ENCODE assay signal across 19 cellular contexts in genomic region chr3:14766428-14767244, GRCh38. TPM values are rescaled to one million over a fixed set of nuclear protein-coding genes. Genes with fewer than 3 reads are reported as not detected.
DNase-seq lines count a peak whose midpoint lies in the region; ATAC-seq and TF ChIP-seq lines count a peak whose summit lies in the region.
"Had no signal": no experiment of that assay in that cellular context is flagged by ENCODE, and none has a peak within 500 bp of the region (broad histone marks: within the 10 kb centered on the region; RNA-seq: fewer than 3 reads in every experiment).

No MANE protein-coding gene starts in this region.

- no peaks in the 10 kb centered on the region for H3K36me3 ChIP-seq in SU-DHL-6 (ENCODE audit: low read length)
- H3K36me3 ChIP-seq in neural progenitor cell, result no peaks in the 10 kb centered on the region
- H3K36me3 ChIP-seq: BLaER1 treated with 17β-estradiol and CSF1 and Interleukin-3, amounts not matched to agents 10 nM and 100 nM had no signal

- no peak overlapping the region for H2AFZ ChIP-seq in SU-DHL-6 (ENCODE audit: low read depth, low read length, severe bottlenecking)
- H2AFZ ChIP-seq in neural progenitor cell (replicated peaks), result no peak overlapping the region

- H3K36me3 Mint-ChIP-seq in activated naive CD8-positive, alpha-beta T cell treated with anti-CD3 and anti-CD28 coated beads, Interleukin-2, amount 10 ng/mL, durations not matched to agents 7 days and 5 days, result no peaks in the 10 kb centered on the region
- H3K36me3 Mint-ChIP-seq in activated naive CD8-positive, alpha-beta T cell treated with anti-CD3 and anti-CD28 coated beads, Interleukin-2, amount 50 U/mL, for 24 hours (ENCODE audit: low read depth), result no peaks in the 10 kb centered on the region
- H3K36me3 Mint-ChIP-seq in neural progenitor cell, result no peaks in the 10 kb centered on the region
- H3K36me3 Mint-ChIP-seq: CD8-positive, alpha-beta memory T cell had no signal

- POLR2A ChIA-PET in activated naive CD8-positive, alpha-beta T cell treated with anti-CD3 and anti-CD28 coated beads, Interleukin-2, amount 10 ng/mL, durations not matched to agents 7 days and 5 days (lab: Charles Lee), result no interaction called here

- TF ChIP-seq CTCF in SU-DHL-6 (IDR thresholded peaks at IDR 0.05; ENCODE audit: insufficient read depth, low read length, poor library complexity, severe bottlenecking) (no peak), neural progenitor cell (IDR thresholded peaks at IDR 0.05) (no peak)

- peak; percentile 17 for DNase-seq in activated naive CD8-positive, alpha-beta T cell treated with anti-CD3 and anti-CD28 coated beads, Interleukin-2, amount 10 ng/mL, durations not matched to agents 7 days and 5 days
- DNase-seq in activated naive CD8-positive, alpha-beta T cell treated with anti-CD3 and anti-CD28 coated beads, Interleukin-2, amount 50 U/mL, for 24 hours, result no peak
- no peak for DNase-seq in neural progenitor cell (ENCODE audit: low spot score)
- DNase-seq in COLO829 (ENCODE audit: low spot score), result no peak
- DNase-seq in activated gamma-delta T cell (lab: John Stamatoyannopoulos, UW), result no peak
- DNase-seq: CD8-positive, alpha-beta memory T cell; GF-D8; HFFc6; KG1; NCI-H1092; NCI-H146; NCI-H2081; NCI-H510A treated with DMSO at 0.1 percent for 48 hours had no signal

- no peak for ATAC-seq in activated naive CD8-positive, alpha-beta T cell treated with anti-CD3 and anti-CD28 coated beads, Interleukin-2, amount 10 ng/mL, durations not matched to agents 7 days and 5 days (ENCODE audit: low read depth)
- no peak for ATAC-seq in activated naive CD8-positive, alpha-beta T cell treated with anti-CD3 and anti-CD28 coated beads, Interleukin-2, amount 50 U/mL, for 24 hours
- ATAC-seq in HG03565 (IDR thresholded peaks at IDR 0.05; ENCODE audit: unreplicated experiment) (no peak), GM18870 (IDR thresholded peaks at IDR 0.05; ENCODE audit: unreplicated experiment) (no peak)
- ATAC-seq: HepG2 had no signal

- 0 out of 2 replicates have a peak, but pooled peaks cover 3% of the 10 kb centered on the region for H3F3A ChIP-seq in SU-DHL-6 (ENCODE audit: insufficient read depth)
- H3F3A ChIP-seq in neural progenitor cell (ENCODE audit: low read depth), result no peaks in the 10 kb centered on the region

- H3K27me3 ChIP-seq in SU-DHL-6 (ENCODE audit: low read length), result no peaks in the 10 kb centered on the region
- no peaks in the 10 kb centered on the region for H3K27me3 ChIP-seq in neural progenitor cell
- H3K27me3 ChIP-seq: BLaER1 treated with 17β-estradiol and CSF1 and Interleukin-3, amounts not matched to agents 10 nM and 100 nM had no signal

- no peaks in the 10 kb centered on the region for H3K79me2 ChIP-seq in SU-DHL-6 (ENCODE audit: insufficient read depth, low read length)
- H3K79me2 ChIP-seq in neural progenitor cell (ENCODE audit: low read depth), result no peaks in the 10 kb centered on the region

- H3K27ac Mint-ChIP-seq in activated naive CD8-positive, alpha-beta T cell treated with anti-CD3 and anti-CD28 coated beads, Interleukin-2, amount 10 ng/mL, durations not matched to agents 7 days and 5 days, result no peak overlapping the region
- H3K27ac Mint-ChIP-seq in activated naive CD8-positive, alpha-beta T cell treated with anti-CD3 and anti-CD28 coated beads, Interleukin-2, amount 50 U/mL, for 24 hours, result no peak overlapping the region
- H3K27ac Mint-ChIP-seq in neural progenitor cell, result peak overlapping the region; percentile 91
- H3K27ac Mint-ChIP-seq: HFFc6 had no signal

- no peaks in the 10 kb centered on the region for H3K9me2 ChIP-seq in SU-DHL-6 (replicated peaks; ENCODE audit: insufficient read depth, low read length)

- no peaks in the 10 kb centered on the region for H4K20me1 ChIP-seq in SU-DHL-6 (ENCODE audit: low read depth, low read length)
- no peaks in the 10 kb centered on the region for H4K20me1 ChIP-seq in neural progenitor cell (ENCODE audit: low read depth)
- H4K20me1 ChIP-seq: BLaER1 treated with 17β-estradiol and CSF1 and Interleukin-3, amounts not matched to agents 10 nM and 100 nM had no signal

- H3K4me3 Mint-ChIP-seq in activated naive CD8-positive, alpha-beta T cell treated with anti-CD3 and anti-CD28 coated beads, Interleukin-2, amount 10 ng/mL, durations not matched to agents 7 days and 5 days, result no peak overlapping the region
- no peak overlapping the region for H3K4me3 Mint-ChIP-seq in activated naive CD8-positive, alpha-beta T cell treated with anti-CD3 and anti-CD28 coated beads, Interleukin-2, amount 50 U/mL, for 24 hours
- H3K4me3 Mint-ChIP-seq in neural progenitor cell, result no peak overlapping the region
- H3K4me3 Mint-ChIP-seq: CD8-positive, alpha-beta memory T cell; HFFc6 had no signal

- H3K27ac ChIP-seq in SU-DHL-6 (ENCODE audit: low read depth, low read length), result peak overlapping the region; percentile 75
- no peak overlapping the region for H3K27ac ChIP-seq in neural progenitor cell
- H3K27ac ChIP-seq: 22Rv1; BLaER1 treated with 17β-estradiol and CSF1 and Interleukin-3, amounts not matched to agents 10 nM and 100 nM had no signal

- no peaks in the 10 kb centered on the region for H3K9me3 Mint-ChIP-seq in activated naive CD8-positive, alpha-beta T cell treated with anti-CD3 and anti-CD28 coated beads, Interleukin-2, amount 10 ng/mL, durations not matched to agents 7 days and 5 days
- H3K9me3 Mint-ChIP-seq in activated naive CD8-positive, alpha-beta T cell treated with anti-CD3 and anti-CD28 coated beads, Interleukin-2, amount 50 U/mL, for 24 hours, result no peaks in the 10 kb centered on the region
- H3K9me3 Mint-ChIP-seq in neural progenitor cell, result peaks cover 2% of the 10 kb centered on the region
- H3K9me3 Mint-ChIP-seq: CD8-positive, alpha-beta memory T cell; HFFc6 had no signal

- no peaks in the 10 kb centered on the region for H3K9me3 ChIP-seq in SU-DHL-6 (ENCODE audit: insufficient read depth, low read length)
- H3K9me3 ChIP-seq in neural progenitor cell (ENCODE audit: low read depth), result no peaks in the 10 kb centered on the region
- H3K9me3 ChIP-seq: BLaER1 treated with 17β-estradiol and CSF1 and Interleukin-3, amounts not matched to agents 10 nM and 100 nM had no signal

- H3K27me3 Mint-ChIP-seq in activated naive CD8-positive, alpha-beta T cell treated with anti-CD3 and anti-CD28 coated beads, Interleukin-2, amount 10 ng/mL, durations not matched to agents 7 days and 5 days, result peaks cover 7% of the 10 kb centered on the region
- no peaks in the 10 kb centered on the region for H3K27me3 Mint-ChIP-seq in activated naive CD8-positive, alpha-beta T cell treated with anti-CD3 and anti-CD28 coated beads, Interleukin-2, amount 50 U/mL, for 24 hours
- peaks cover 9% of the 10 kb centered on the region for H3K27me3 Mint-ChIP-seq in neural progenitor cell (ENCODE audit: insufficient read depth, low read depth)

- no peaks in the 10 kb centered on the region for H3K4me1 ChIP-seq in neural progenitor cell

- H3K4me3 ChIP-seq in SU-DHL-6 (ENCODE audit: insufficient read depth, low read length, poor library complexity, severe bottlenecking), result no peak overlapping the region
- H3K4me3 ChIP-seq in neural progenitor cell, result no peak overlapping the region
- H3K4me3 ChIP-seq: BLaER1 treated with 17β-estradiol and CSF1 and Interleukin-3, amounts not matched to agents 10 nM and 100 nM had no signal

- H3K4me2 ChIP-seq in SU-DHL-6 (ENCODE audit: low read depth, low read length, poor library complexity, severe bottlenecking), result peak overlapping the region; percentile 20
- no peak overlapping the region for H3K4me2 ChIP-seq in neural progenitor cell

- H3K4me1 Mint-ChIP-seq in activated naive CD8-positive, alpha-beta T cell treated with anti-CD3 and anti-CD28 coated beads, Interleukin-2, amount 10 ng/mL, durations not matched to agents 7 days and 5 days, result no peaks in the 10 kb centered on the region
- H3K4me1 Mint-ChIP-seq in activated naive CD8-positive, alpha-beta T cell treated with anti-CD3 and anti-CD28 coated beads, Interleukin-2, amount 50 U/mL, for 24 hours, result no peaks in the 10 kb centered on the region
- H3K4me1 Mint-ChIP-seq in neural progenitor cell, result peaks cover 5% of the 10 kb centered on the region
- H3K4me1 Mint-ChIP-seq: CD8-positive, alpha-beta memory T cell had no signal

- H3K9ac ChIP-seq in SU-DHL-6 (ENCODE audit: low read length) (peak overlapping the region; percentile 28; the same call in 1 of the 2 replicates), neural progenitor cell (no peak overlapping the region)
- H3K9ac ChIP-seq: BLaER1 treated with 17β-estradiol and CSF1 and Interleukin-3, amounts not matched to agents 10 nM and 100 nM had no signal

RNA-seq across cellular contexts. Expression of gene FGD5, which starts 52.1 kb away (rescaled TPM):
- under 1 TPM in 1 of 2 experiments, not detected in 1; 0.17 TPM for total RNA-seq in activated naive CD8-positive, alpha-beta T cell treated with anti-CD3 and anti-CD28 coated beads, Interleukin-2, amount 10 ng/mL, durations not matched to agents 7 days and 5 days
- 0.24 and 0.25 TPM in 2 replicates for total RNA-seq in neural progenitor cell (ENCODE audit: low replicate concordance)
- total RNA-seq: CD8-positive, alpha-beta memory T cell; HepG2; HFFc6 had no signal
